1 cellular context compared by ENCODE assay signal in genomic region chr18:32470713-32471633, GRCh38.
TF ChIP-seq lines count a peak whose summit lies in the region.

Gene GAREM1 (minus strand): TSS chr18:32470882. CDS start chr18:32470428, 454 bp downstream.

TF ChIP-seq in HepG2, 621 proteins besides CTCF, POLR2A, EP300 and RAD21 (continued from another document and continues in another):
- TF ChIP-seq ZNF646 (CRISPR knock-in tag; IDR thresholded peaks at IDR 0.05) (no peak), ZNF101 (CRISPR knock-in tag; IDR thresholded peaks at IDR 0.05; ENCODE audit: borderline replicate concordance, low read depth) (no peak), ZFX (CRISPR knock-in tag; IDR thresholded peaks at IDR 0.05; ENCODE audit: low read depth) (peak; percentile 28; the same call in 1 of the 2 replicates), ZNF614 (CRISPR knock-in tag; IDR thresholded peaks at IDR 0.05; ENCODE audit: borderline replicate concordance) (no peak; the same call in 1 of the 2 replicates), TBL1XR1 (IDR thresholded peaks at IDR 0.05; ENCODE audit: borderline replicate concordance, low read length, partially characterized antibody) (no peak), SSRP1 (CRISPR knock-in tag; IDR thresholded peaks at IDR 0.05) (no peak), ZNF576 (CRISPR knock-in tag; IDR thresholded peaks at IDR 0.05) (no peak), ZNF503 (CRISPR knock-in tag; IDR thresholded peaks at IDR 0.05) (no peak), TEAD3 (CRISPR knock-in tag; optimal IDR thresholded peaks at IDR 0.05; ENCODE audit: borderline replicate concordance) (no peak), FIP1L1 (IDR thresholded peaks at IDR 0.05; ENCODE audit: borderline replicate concordance, insufficient read depth, low read depth, low read length) (no peak), RARA (CRISPR knock-in tag; IDR thresholded peaks at IDR 0.05) (no peak), ZNF557 (CRISPR knock-in tag; IDR thresholded peaks at IDR 0.05) (no peak), YEATS4 (CRISPR knock-in tag; IDR thresholded peaks at IDR 0.05; ENCODE audit: borderline replicate concordance) (peak; percentile 32; the same call in 1 of the 2 replicates), KMT2B (CRISPR knock-in tag; IDR thresholded peaks at IDR 0.05) (peak; percentile 74), ZNF383 (CRISPR knock-in tag; IDR thresholded peaks at IDR 0.05; ENCODE audit: borderline replicate concordance) (no peak), RBAK (CRISPR knock-in tag; IDR thresholded peaks at IDR 0.05) (no peak), HNF4G (IDR thresholded peaks at IDR 0.05; ENCODE audit: borderline replicate concordance, low read depth, low read length) (no peak), HNF4G (CRISPR knock-in tag; IDR thresholded peaks at IDR 0.05; ENCODE audit: borderline replicate concordance, low read depth) (no peak), ZNF18 (CRISPR knock-in tag; IDR thresholded peaks at IDR 0.05; ENCODE audit: insufficient replicate concordance) (no peak), ZIK1 (CRISPR knock-in tag; IDR thresholded peaks at IDR 0.05; ENCODE audit: borderline replicate concordance, low read depth) (no peak), PBX3 (CRISPR knock-in tag; IDR thresholded peaks at IDR 0.05; ENCODE audit: borderline replicate concordance) (no peak), HNF1B (CRISPR knock-in tag; IDR thresholded peaks at IDR 0.05) (0 out of 2 replicates have a peak, but pooled peaks have one; percentile 22), ZKSCAN5 (CRISPR knock-in tag; IDR thresholded peaks at IDR 0.05) (0 out of 2 replicates have a peak, but pooled peaks have one; percentile 68), MAFK (conservative IDR thresholded peaks at IDR 0.05 in 1 of 2, IDR thresholded peaks at IDR 0.05 in 1 of 2; ENCODE audit: low read length in 2 of 2) (no peak), ZNF24 (IDR thresholded peaks at IDR 0.05) (no peak), RFXAP (CRISPR knock-in tag; IDR thresholded peaks at IDR 0.05; ENCODE audit: borderline replicate concordance) (no peak), PHF8 (CRISPR knock-in tag; IDR thresholded peaks at IDR 0.05) (peak; percentile 40), TEF (CRISPR knock-in tag; IDR thresholded peaks at IDR 0.05) (no peak), NFIB (CRISPR knock-in tag; IDR thresholded peaks at IDR 0.05; ENCODE audit: borderline replicate concordance) (no peak), ZNF3 (CRISPR knock-in tag; IDR thresholded peaks at IDR 0.05) (no peak), ZBTB1 (CRISPR knock-in tag; IDR thresholded peaks at IDR 0.05; ENCODE audit: borderline replicate concordance) (no peak), BRD4 (CRISPR knock-in tag; IDR thresholded peaks at IDR 0.05) (no peak), ZNF782 (CRISPR knock-in tag; IDR thresholded peaks at IDR 0.05; ENCODE audit: borderline replicate concordance) (peak; percentile 20; the same call in 1 of the 2 replicates), SAFB2 (CRISPR knock-in tag; IDR thresholded peaks at IDR 0.05; ENCODE audit: borderline replicate concordance, low read depth) (0 out of 2 replicates have a peak, but pooled peaks have one; percentile 18), AKNA (CRISPR knock-in tag; IDR thresholded peaks at IDR 0.05; ENCODE audit: borderline replicate concordance) (no peak), ZNF768 (CRISPR knock-in tag; IDR thresholded peaks at IDR 0.05) (no peak), SKI (IDR thresholded peaks at IDR 0.05; ENCODE audit: partially characterized antibody) (peak; percentile 89), TCF12 (IDR thresholded peaks at IDR 0.05) (no peak), TCF12 (CRISPR knock-in tag; IDR thresholded peaks at IDR 0.05) (no peak), HOXA7 (CRISPR knock-in tag; IDR thresholded peaks at IDR 0.05) (no peak), GATA4 (IDR thresholded peaks at IDR 0.05; ENCODE audit: borderline replicate concordance, low read depth) (peak; percentile 52; the same call in 1 of the 2 replicates), ZNF598 (CRISPR knock-in tag; IDR thresholded peaks at IDR 0.05; ENCODE audit: borderline replicate concordance) (0 out of 2 replicates have a peak, but pooled peaks have one; percentile 68), HDAC2 (CRISPR knock-in tag; IDR thresholded peaks at IDR 0.05) (no peak), HDAC1 (CRISPR knock-in tag; IDR thresholded peaks at IDR 0.05) (peak; percentile 67; the same call in 1 of the 2 replicates)
